1 cellular context compared by ENCODE assay signal in the genomic region with DNA sequence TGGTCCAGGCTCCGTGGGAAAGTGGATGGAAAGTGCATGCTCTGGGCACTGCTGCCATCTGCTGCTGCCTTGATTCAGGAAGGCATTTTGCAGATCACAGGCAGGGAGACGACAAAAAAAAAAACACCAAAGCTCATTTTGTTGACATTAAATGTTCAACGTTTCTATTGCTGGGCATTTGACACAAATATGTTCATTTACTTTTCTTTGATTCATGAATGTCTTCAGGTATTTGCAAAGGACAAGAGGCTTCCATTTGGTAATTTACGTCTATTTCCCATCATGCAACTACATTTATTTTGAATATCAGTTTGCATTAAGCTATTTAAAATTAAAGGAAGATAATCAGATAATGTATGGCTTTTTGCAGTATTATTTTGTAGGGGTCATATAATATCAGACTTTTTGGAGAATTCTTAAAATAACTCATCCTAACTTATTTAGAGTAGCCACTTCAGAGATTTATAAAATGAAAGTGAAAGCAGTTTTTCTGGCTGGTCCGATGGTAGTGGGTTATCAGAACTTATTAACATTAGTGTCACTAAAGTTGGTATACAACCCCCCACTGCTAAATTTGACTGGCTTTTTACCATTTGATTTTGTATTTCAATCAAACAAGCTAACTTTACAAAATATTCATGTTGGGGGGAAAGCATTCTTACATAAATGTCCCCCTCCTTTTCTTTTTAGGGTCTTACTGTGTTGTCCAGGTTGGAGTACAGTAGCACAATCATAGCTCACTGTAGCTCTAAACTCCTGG.
TF ChIP-seq lines count a peak whose summit lies in the region.

No MANE protein-coding gene starts in this region.

TF ChIP-seq in K562, 482 proteins besides CTCF, POLR2A, EP300 and RAD21 (continued from another document and continues in another):
- TF ChIP-seq, protein P1, sequence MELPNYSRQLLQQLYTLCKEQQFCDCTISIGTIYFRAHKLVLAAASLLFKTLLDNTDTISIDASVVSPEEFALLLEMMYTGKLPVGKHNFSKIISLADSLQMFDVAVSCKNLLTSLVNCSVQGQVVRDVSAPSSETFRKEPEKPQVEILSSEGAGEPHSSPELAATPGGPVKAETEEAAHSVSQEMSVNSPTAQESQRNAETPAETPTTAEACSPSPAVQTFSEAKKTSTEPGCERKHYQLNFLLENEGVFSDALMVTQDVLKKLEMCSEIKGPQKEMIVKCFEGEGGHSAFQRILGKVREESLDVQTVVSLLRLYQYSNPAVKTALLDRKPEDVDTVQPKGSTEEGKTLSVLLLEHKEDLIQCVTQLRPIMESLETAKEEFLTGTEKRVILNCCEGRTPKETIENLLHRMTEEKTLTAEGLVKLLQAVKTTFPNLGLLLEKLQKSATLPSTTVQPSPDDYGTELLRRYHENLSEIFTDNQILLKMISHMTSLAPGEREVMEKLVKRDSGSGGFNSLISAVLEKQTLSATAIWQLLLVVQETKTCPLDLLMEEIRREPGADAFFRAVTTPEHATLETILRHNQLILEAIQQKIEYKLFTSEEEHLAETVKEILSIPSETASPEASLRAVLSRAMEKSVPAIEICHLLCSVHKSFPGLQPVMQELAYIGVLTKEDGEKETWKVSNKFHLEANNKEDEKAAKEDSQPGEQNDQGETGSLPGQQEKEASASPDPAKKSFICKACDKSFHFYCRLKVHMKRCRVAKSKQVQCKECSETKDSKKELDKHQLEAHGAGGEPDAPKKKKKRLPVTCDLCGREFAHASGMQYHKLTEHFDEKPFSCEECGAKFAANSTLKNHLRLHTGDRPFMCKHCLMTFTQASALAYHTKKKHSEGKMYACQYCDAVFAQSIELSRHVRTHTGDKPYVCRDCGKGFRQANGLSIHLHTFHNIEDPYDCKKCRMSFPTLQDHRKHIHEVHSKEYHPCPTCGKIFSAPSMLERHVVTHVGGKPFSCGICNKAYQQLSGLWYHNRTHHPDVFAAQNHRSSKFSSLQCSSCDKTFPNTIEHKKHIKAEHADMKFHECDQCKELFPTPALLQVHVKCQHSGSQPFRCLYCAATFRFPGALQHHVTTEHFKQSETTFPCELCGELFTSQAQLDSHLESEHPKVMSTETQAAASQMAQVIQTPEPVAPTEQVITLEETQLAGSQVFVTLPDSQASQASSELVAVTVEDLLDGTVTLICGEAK (IDR thresholded peaks at IDR 0.05), result peak; percentile 91
- TF ChIP-seq, protein P1 (CRISPR knock-in tag; IDR thresholded peaks at IDR 0.05), result no peak
- peak; percentile 27; the same call in 1 of the 2 replicates for TF ChIP-seq CREB1 (IDR thresholded peaks at IDR 0.05)
- no peak for TF ChIP-seq CREB1 (CRISPR knock-in tag; IDR thresholded peaks at IDR 0.05)
- TF ChIP-seq JUND (IDR thresholded peaks at IDR 0.05; ENCODE audit: borderline replicate concordance, low read depth, low read length), result peak; percentile 45; the same call in 1 of the 2 replicates
- TF ChIP-seq JUND (tag; IDR thresholded peaks at IDR 0.05; ENCODE audit: borderline replicate concordance, low read depth, low read length), result no peak; the same call in 1 of the 3 replicates
- TF ChIP-seq NR2C2 (CRISPR knock-in tag; IDR thresholded peaks at IDR 0.05), result no peak
- TF ChIP-seq NR2C2 (tag; IDR thresholded peaks at IDR 0.05), result no peak
- no peak for TF ChIP-seq ILF3 (IDR thresholded peaks at IDR 0.05; ENCODE audit: borderline replicate concordance)
- TF ChIP-seq GABPB1 (CRISPR knock-in tag; IDR thresholded peaks at IDR 0.05), result peak; percentile 70
- no peak for TF ChIP-seq CAMTA2 (CRISPR knock-in tag; conservative IDR thresholded peaks at IDR 0.05)
- no peak for TF ChIP-seq TCF7 (IDR thresholded peaks at IDR 0.05; ENCODE audit: borderline replicate concordance)
- no peak for TF ChIP-seq PML (IDR thresholded peaks at IDR 0.05; ENCODE audit: low read length)
- TF ChIP-seq, protein P2, sequence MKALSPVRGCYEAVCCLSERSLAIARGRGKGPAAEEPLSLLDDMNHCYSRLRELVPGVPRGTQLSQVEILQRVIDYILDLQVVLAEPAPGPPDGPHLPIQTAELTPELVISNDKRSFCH (CRISPR knock-in tag; IDR thresholded peaks at IDR 0.05), result no peak
- TF ChIP-seq, protein P2 (tag; IDR thresholded peaks at IDR 0.05), result no peak; the same call in none of the 2 replicates
- TF ChIP-seq, protein P3, sequence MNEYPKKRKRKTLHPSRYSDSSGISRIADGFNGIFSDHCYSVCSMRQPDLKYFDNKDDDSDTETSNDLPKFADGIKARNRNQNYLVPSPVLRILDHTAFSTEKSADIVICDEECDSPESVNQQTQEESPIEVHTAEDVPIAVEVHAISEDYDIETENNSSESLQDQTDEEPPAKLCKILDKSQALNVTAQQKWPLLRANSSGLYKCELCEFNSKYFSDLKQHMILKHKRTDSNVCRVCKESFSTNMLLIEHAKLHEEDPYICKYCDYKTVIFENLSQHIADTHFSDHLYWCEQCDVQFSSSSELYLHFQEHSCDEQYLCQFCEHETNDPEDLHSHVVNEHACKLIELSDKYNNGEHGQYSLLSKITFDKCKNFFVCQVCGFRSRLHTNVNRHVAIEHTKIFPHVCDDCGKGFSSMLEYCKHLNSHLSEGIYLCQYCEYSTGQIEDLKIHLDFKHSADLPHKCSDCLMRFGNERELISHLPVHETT (CRISPR knock-in tag; conservative IDR thresholded peaks at IDR 0.05 in 1 of 2, IDR thresholded peaks at IDR 0.05 in 1 of 2), result 0 out of 4 replicates have a peak, but pooled peaks of 1 of the 2 experiments have one; percentile 38
- TF ChIP-seq TEAD2 (tag; IDR thresholded peaks at IDR 0.05), result no peak; the same call in 1 of the 2 replicates
- peak; percentile 55 for TF ChIP-seq ESRRA (IDR thresholded peaks at IDR 0.05; ENCODE audit: borderline replicate concordance, low read depth)
- TF ChIP-seq, protein P4, sequence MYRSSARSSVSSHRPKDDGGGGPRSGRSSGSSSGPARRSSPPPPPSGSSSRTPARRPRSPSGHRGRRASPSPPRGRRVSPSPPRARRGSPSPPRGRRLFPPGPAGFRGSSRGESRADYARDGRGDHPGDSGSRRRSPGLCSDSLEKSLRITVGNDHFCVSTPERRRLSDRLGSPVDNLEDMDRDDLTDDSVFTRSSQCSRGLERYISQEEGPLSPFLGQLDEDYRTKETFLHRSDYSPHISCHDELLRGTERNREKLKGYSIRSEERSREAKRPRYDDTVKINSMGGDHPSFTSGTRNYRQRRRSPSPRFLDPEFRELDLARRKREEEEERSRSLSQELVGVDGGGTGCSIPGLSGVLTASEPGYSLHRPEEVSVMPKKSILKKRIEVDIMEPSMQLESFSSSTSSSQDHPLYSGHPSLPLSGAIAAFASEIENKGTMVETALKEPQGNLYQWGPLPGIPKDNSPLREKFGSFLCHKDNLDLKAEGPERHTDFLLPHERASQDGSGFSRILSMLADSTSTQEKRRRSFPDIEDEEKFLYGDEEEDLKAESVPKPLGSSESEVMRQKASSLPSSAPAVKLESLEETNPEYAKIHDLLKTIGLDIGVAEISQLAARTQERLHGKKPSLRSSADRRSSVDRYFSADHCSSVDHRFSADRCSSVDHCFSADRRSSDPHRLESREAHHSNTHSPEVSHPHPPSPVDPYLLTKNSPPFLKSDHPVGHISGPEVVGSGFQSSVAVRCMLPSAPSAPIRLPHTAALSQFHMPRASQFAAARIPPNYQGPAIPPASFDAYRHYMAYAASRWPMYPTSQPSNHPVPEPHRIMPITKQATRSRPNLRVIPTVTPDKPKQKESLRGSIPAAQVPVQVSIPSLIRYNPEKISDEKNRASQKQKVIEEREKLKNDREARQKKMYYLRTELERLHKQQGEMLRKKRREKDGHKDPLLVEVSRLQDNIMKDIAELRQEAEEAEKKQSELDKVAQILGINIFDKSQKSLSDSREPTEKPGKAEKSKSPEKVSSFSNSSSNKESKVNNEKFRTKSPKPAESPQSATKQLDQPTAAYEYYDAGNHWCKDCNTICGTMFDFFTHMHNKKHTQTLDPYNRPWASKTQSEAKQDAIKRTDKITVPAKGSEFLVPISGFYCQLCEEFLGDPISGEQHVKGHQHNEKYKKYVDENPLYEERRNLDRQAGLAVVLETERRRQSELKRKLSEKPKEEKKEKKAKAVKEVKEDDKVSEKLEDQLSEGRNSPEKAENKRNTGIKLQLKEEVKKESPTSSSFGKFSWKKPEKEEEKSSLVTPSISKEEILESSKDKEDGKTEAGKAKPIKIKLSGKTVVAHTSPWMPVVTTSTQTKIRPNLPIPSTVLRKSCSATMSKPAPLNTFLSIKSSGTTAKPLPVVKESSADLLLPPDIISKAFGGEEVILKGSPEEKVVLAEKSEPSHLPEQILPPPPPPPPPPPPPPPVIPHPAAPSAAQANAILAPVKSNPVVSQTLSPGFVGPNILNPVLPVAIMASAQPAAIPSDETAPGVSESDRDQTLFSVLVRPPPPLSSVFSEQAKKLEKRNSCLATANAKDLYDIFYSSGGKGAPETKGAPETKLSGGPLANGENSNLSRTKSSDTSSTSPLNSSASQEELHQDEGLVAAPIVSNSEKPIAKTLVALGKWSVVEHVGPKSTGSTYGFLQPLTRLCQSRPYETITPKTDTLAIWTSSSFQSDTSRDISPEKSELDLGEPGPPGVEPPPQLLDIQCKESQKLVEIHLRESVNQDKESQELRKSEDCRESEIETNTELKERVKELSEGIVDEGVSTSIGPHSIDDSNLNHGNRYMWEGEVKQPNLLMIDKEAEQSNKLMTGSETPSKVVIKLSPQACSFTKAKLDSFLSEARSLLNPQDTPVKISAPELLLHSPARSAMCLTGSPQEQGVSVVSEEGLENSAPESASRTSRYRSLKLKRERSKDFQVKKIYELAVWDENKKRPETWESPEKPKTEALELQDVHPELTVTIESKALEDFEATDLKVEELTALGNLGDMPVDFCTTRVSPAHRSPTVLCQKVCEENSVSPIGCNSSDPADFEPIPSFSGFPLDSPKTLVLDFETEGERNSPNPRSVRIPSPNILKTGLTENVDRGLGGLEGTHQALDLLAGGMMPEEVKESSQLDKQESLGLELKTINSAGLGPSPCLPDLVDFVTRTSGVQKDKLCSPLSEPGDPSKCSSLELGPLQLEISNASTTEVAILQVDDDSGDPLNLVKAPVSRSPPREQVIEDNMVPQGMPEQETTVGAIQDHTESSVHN (IDR thresholded peaks at IDR 0.05; ENCODE audit: borderline replicate concordance in 1 of 2, low read depth in 1 of 2), result no peak
- peak; percentile 47 for TF ChIP-seq RNF2 (IDR thresholded peaks at IDR 0.05)
- peak; percentile 8; the same call in 1 of the 2 replicates for TF ChIP-seq CXXC5 (CRISPR knock-in tag; IDR thresholded peaks at IDR 0.05)
- TF ChIP-seq NEUROD1 (IDR thresholded peaks at IDR 0.05; ENCODE audit: borderline replicate concordance, low read depth, low read length, partially characterized antibody), result no peak
- no peak for TF ChIP-seq ZNF274 (IDR thresholded peaks at IDR 0.05; ENCODE audit: borderline replicate concordance, low read depth, low read length)
- TF ChIP-seq ZNF311 (CRISPR knock-in tag; IDR thresholded peaks at IDR 0.05), result no peak
- TF ChIP-seq CBFA2T2 (conservative IDR thresholded peaks at IDR 0.05), result no peak
- no peak for TF ChIP-seq SLC30A9 (CRISPR knock-in tag; IDR thresholded peaks at IDR 0.05)
- peak; percentile 100 for TF ChIP-seq RBBP5 (IDR thresholded peaks at IDR 0.05; ENCODE audit: borderline replicate concordance, insufficient read depth, low read length, poor library complexity, severe bottlenecking)
